ENCODE assay signal across 19 cellular contexts in the genomic region with DNA sequence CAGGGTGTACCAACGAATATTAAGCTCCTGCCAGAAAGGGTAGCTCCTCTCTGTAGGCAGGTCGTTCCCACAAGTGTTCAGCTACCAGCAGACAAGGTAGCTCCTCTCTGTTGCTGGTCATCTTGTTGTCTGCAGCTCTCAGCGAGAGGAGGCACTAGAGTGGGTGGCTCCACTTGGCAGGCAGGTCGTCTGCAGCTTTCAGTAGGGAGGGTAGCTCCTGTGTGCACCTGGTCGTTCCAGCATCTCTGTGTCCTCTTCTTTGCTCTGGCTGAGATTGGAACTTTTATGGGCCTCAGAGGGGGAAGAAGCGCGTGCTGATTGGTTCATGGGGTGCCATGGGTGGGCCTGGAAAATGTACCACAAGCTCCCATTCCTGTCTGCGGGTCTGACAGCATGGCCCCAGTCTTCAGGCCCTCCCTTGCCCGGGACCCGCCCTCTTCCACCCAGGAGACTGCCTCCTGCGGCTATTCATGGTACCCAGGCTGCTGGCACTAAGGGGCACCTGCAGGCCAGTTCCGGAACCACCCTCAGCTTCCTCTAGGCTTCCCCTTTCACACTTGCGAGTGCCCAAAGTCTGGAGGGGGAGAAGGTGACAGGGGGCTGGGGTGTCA.
DNase-seq lines count a peak whose midpoint lies in the region; ATAC-seq and TF ChIP-seq lines count a peak whose summit lies in the region.
"Had no signal": no experiment of that assay in that cellular context is flagged by ENCODE, and none has a peak within 500 bp of the region (broad histone marks: within the 10 kb centered on the region; RNA-seq: fewer than 3 reads in every experiment).

No MANE protein-coding gene starts in this region.

- no CpG with 5 or more reads among the region's 13 CpGs for WGBS in H9 (ENCODE audit: extremely low coverage, insufficient read length, low lambda C conversion rate)
- 93 to 95% methylated on average over 6 to 13 of the region's 13 CpGs for WGBS in endodermal cell (ENCODE audit: insufficient coverage in 1 of 2, insufficient read length in 1 of 2), 2 experiments

- no peak overlapping the region for H3K4me2 ChIP-seq in H9 (ENCODE audit: insufficient read depth, insufficient read length, low read length)

- no peak overlapping the region for H3K9ac ChIP-seq in H9 (ENCODE audit: extremely low read depth, insufficient read length, low read length)
- no peak overlapping the region for H3K9ac ChIP-seq in endodermal cell (ENCODE audit: extremely low read depth, low read length, poor library complexity, severe bottlenecking)

- no peak overlapping the region for H4K8ac ChIP-seq in H9 (replicated peaks; ENCODE audit: insufficient read length, low read depth, low read length)

- no peaks in the 10 kb centered on the region for H3K9me3 ChIP-seq in H9 (ENCODE audit: control insufficient read depth, low read depth, low read length)
- H3K9me3 ChIP-seq in endodermal cell (ENCODE audit: control insufficient read depth, low read length): no peaks in the 10 kb centered on the region
- no peaks in the 10 kb centered on the region for H3K9me3 ChIP-seq in WERI-Rb-1 (ENCODE audit: severe bottlenecking)
- H3K9me3 ChIP-seq: vagina had no signal

- H3K56ac ChIP-seq in H9 (ENCODE audit: insufficient read length, low read depth, low read length): no peak overlapping the region

- H2BK5ac ChIP-seq in H9 (ENCODE audit: insufficient read length, low read length): no peak overlapping the region

- no peak overlapping the region for H3K4ac ChIP-seq in H9 (ENCODE audit: low read depth, low read length)

- no peaks in the 10 kb centered on the region for H3K27me3 ChIP-seq in H9 (ENCODE audit: insufficient read depth, low read length)
- H3K27me3 ChIP-seq in endodermal cell (ENCODE audit: control insufficient read depth, insufficient read depth, low read length, poor library complexity, severe bottlenecking): no peaks in the 10 kb centered on the region
- no peaks in the 10 kb centered on the region for H3K27me3 ChIP-seq in WERI-Rb-1 (ENCODE audit: insufficient read depth, low read depth, severe bottlenecking)
- H3K27me3 ChIP-seq: vagina had no signal

- H3K14ac ChIP-seq in H9 (ENCODE audit: insufficient read depth, low read length): no peak overlapping the region

- no peak overlapping the region for H2AFZ ChIP-seq in H9 (ENCODE audit: low read length)

- no peaks in the 10 kb centered on the region for H3K79me1 ChIP-seq in H9 (ENCODE audit: insufficient read depth, low read depth, low read length, poor library complexity, severe bottlenecking)

- TF ChIP-seq CTCF in H9 (conservative IDR thresholded peaks at IDR 0.05) (no peak), endodermal cell (conservative IDR thresholded peaks at IDR 0.05) (peak; percentile 27), WERI-Rb-1 (IDR thresholded peaks at IDR 0.05; ENCODE audit: low read depth, low read length) (no peak)

- H3K27me3 Mint-ChIP-seq in H9 (ENCODE audit: low read depth): no peaks in the 10 kb centered on the region
- H3K27me3 Mint-ChIP-seq in endodermal cell (ENCODE audit: insufficient read depth): no peaks in the 10 kb centered on the region
- H3K27me3 Mint-ChIP-seq: CD4-positive, CD25-positive, alpha-beta regulatory T cell had no signal

- no peak overlapping the region for H3K4me3 ChIP-seq in endodermal cell (ENCODE audit: low read length)
- H3K4me3 ChIP-seq in WERI-Rb-1 (ENCODE audit: low read depth, low read length): no peak overlapping the region
- H3K4me3 ChIP-seq: K562, vagina had no signal

- no peaks in the 10 kb centered on the region for H3K79me2 ChIP-seq in H9 (ENCODE audit: insufficient read depth, low read length)

- DNase-seq in H9 (peak; percentile 51), NCI-H345 treated with DMSO at 0.1 percent for 48 hours (lab: John Stamatoyannopoulos, UW; ENCODE audit: unreplicated experiment) (peak; percentile 77), endodermal cell (peak; percentile 42), NCI-H1694 treated with DMSO at 0.1 percent for 48 hours (lab: John Stamatoyannopoulos, UW) (no peak), erythroblast (lab: John Stamatoyannopoulos, UW) (no peak), WERI-Rb-1 (no peak)
- DNase-seq in stimulated activated effector memory CD8-positive, alpha-beta T cell treated with anti-CD3 and anti-CD28 coated beads, Interleukin-12 subunit alpha, Interleukin-12 subunit beta, amount 100 ng/mL, for 72 hours (ENCODE audit: low spot score in 2 of 2): no peak
- DNase-seq: activated CD4-positive, alpha-beta T cell treated with anti-CD3 and anti-CD28 coated beads, Interleukin-2, amount 10 ng/mL, durations not matched to agents 7 days and 5 days; activated T-cell treated with anti-CD3 and anti-CD28 coated beads, Interleukin-2, amount 50 U/mL, for 72 hours; CD4-positive, CD25-positive, alpha-beta regulatory T cell; cerebellar nuclear complex; GF-D8; glutamatergic neuron; kidney glomerular epithelial cell; stimulated activated CD4-positive, alpha-beta T cell treated with anti-CD3 and anti-CD28 coated beads, Interleukin-1b, Interleukin-23, amount 100 ng/mL, for 48 hours; T-helper 2 cell had no signal

- TF ChIP-seq POLR2A in erythroblast (IDR thresholded peaks at IDR 0.05; ENCODE audit: low read length): no peak

- no peaks in the 10 kb centered on the region for H4K20me1 ChIP-seq in H9 (ENCODE audit: control insufficient read depth, insufficient read depth, insufficient read length)

- H4K91ac ChIP-seq in H9 (ENCODE audit: insufficient read length, low read depth, low read length): no peak overlapping the region

- H3K27ac Mint-ChIP-seq in H9: peak overlapping the region in 1 of 3 experiments; percentile 36; a peak in 1 of 7 replicates
- H3K27ac Mint-ChIP-seq in endodermal cell: no peak overlapping the region
- no peak overlapping the region for H3K27ac Mint-ChIP-seq in stimulated activated effector memory CD8-positive, alpha-beta T cell treated with anti-CD3 and anti-CD28 coated beads, Interleukin-12 subunit alpha, Interleukin-12 subunit beta, amount 100 ng/mL, for 72 hours
- H3K27ac Mint-ChIP-seq: activated CD4-positive, alpha-beta T cell treated with anti-CD3 and anti-CD28 coated beads, Interleukin-2, amount 10 ng/mL, durations not matched to agents 7 days and 5 days; activated T-cell treated with anti-CD3 and anti-CD28 coated beads, Interleukin-2, amount 50 U/mL, for 72 hours; CD4-positive, CD25-positive, alpha-beta regulatory T cell had no signal

- H3K4me1 ChIP-seq in H9 (ENCODE audit: insufficient read depth, low read length): no peaks in the 10 kb centered on the region
- peaks cover 2% of the 10 kb centered on the region for H3K4me1 ChIP-seq in endodermal cell (ENCODE audit: control insufficient read depth, insufficient read depth, low read length)

- H2BK15ac ChIP-seq in H9 (ENCODE audit: low read depth, low read length): no peak overlapping the region; the same call in 1 of the 2 replicates

- no peak overlapping the region for H4K5ac ChIP-seq in H9 (ENCODE audit: insufficient read length, low read depth, low read length)

- H2BK12ac ChIP-seq in H9 (ENCODE audit: insufficient read length, low read depth, low read length): no peak overlapping the region

- H2BK120ac ChIP-seq in H9 (ENCODE audit: low read depth, low read length, poor library complexity, severe bottlenecking): no peak overlapping the region

- H3K27ac ChIP-seq in H9 (ENCODE audit: insufficient read length, low read depth, low read length) (no peak overlapping the region), endodermal cell (ENCODE audit: low read depth, low read length) (no peak overlapping the region), WERI-Rb-1 (no peak overlapping the region)
- H3K27ac ChIP-seq: epithelial cell of prostate, vagina had no signal

- no peaks in the 10 kb centered on the region for H3K23me2 ChIP-seq in H9 (ENCODE audit: insufficient read length, low read depth, low read length, poor library complexity, severe bottlenecking)

- H2AK5ac ChIP-seq in H9 (ENCODE audit: insufficient read length, low read length): no peak overlapping the region

- H3K18ac ChIP-seq in H9 (ENCODE audit: insufficient read length, low read depth, low read length): no peak overlapping the region

- H3K4me1 Mint-ChIP-seq in H9 (peaks cover 15 to 29% of the 10 kb centered on the region in 2 experiments), endodermal cell (peaks cover 14% of the 10 kb centered on the region)
- H3K4me1 Mint-ChIP-seq in stimulated activated effector memory CD8-positive, alpha-beta T cell treated with anti-CD3 and anti-CD28 coated beads, Interleukin-12 subunit alpha, Interleukin-12 subunit beta, amount 100 ng/mL, for 72 hours: no peaks in the 10 kb centered on the region
- H3K4me1 Mint-ChIP-seq: activated CD4-positive, alpha-beta T cell treated with anti-CD3 and anti-CD28 coated beads, Interleukin-2, amount 10 ng/mL, durations not matched to agents 7 days and 5 days; CD4-positive, CD25-positive, alpha-beta regulatory T cell had no signal

- H3K9me3 Mint-ChIP-seq in H9 (peaks cover 3 to 5% of the 10 kb centered on the region in 2 experiments), endodermal cell (no peaks in the 10 kb centered on the region)
- peaks cover 5% of the 10 kb centered on the region for H3K9me3 Mint-ChIP-seq in stimulated activated effector memory CD8-positive, alpha-beta T cell treated with anti-CD3 and anti-CD28 coated beads, Interleukin-12 subunit alpha, Interleukin-12 subunit beta, amount 100 ng/mL, for 72 hours

- no peak overlapping the region for H2BK20ac ChIP-seq in H9 (ENCODE audit: low read depth, low read length, poor library complexity, severe bottlenecking)

- H3K23ac ChIP-seq in H9 (ENCODE audit: insufficient read length, low read depth, low read length): no peak overlapping the region

- H3K4me3 Mint-ChIP-seq in H9 (peak overlapping the region in 1 of 2 experiments; percentile 56; a peak in 1 of 5 replicates), endodermal cell (peak overlapping the region; percentile 62)
- no peak overlapping the region for H3K4me3 Mint-ChIP-seq in stimulated activated effector memory CD8-positive, alpha-beta T cell treated with anti-CD3 and anti-CD28 coated beads, Interleukin-12 subunit alpha, Interleukin-12 subunit beta, amount 100 ng/mL, for 72 hours
- H3K4me3 Mint-ChIP-seq: activated CD4-positive, alpha-beta T cell treated with anti-CD3 and anti-CD28 coated beads, Interleukin-2, amount 10 ng/mL, durations not matched to agents 7 days and 5 days; activated T-cell treated with anti-CD3 and anti-CD28 coated beads, Interleukin-2, amount 50 U/mL, for 72 hours; CD4-positive, CD25-positive, alpha-beta regulatory T cell had no signal

- H3K36me3 ChIP-seq in endodermal cell (ENCODE audit: control insufficient read depth, insufficient read depth, low read length) (no peaks in the 10 kb centered on the region), WERI-Rb-1 (no peaks in the 10 kb centered on the region)
- H3K36me3 ChIP-seq: vagina had no signal

- H3K36me3 Mint-ChIP-seq in H9 (ENCODE audit: insufficient read depth in 1 of 3, low read depth in 3 of 3) (peaks cover 0 to 13% (median 9%) of the 10 kb centered on the region in 3 experiments; a peak in 4 of 7 replicates), endodermal cell (ENCODE audit: low read depth) (no peaks in the 10 kb centered on the region)
- no peaks in the 10 kb centered on the region for H3K36me3 Mint-ChIP-seq in stimulated activated effector memory CD8-positive, alpha-beta T cell treated with anti-CD3 and anti-CD28 coated beads, Interleukin-12 subunit alpha, Interleukin-12 subunit beta, amount 100 ng/mL, for 72 hours
- H3K36me3 Mint-ChIP-seq: CD4-positive, CD25-positive, alpha-beta regulatory T cell had no signal

- H3T11ph ChIP-seq in H9 (ENCODE audit: low read length): no peak overlapping the region

- peak; percentile 28 for ATAC-seq in stimulated activated effector memory CD8-positive, alpha-beta T cell treated with anti-CD3 and anti-CD28 coated beads, Interleukin-12 subunit alpha, Interleukin-12 subunit beta, amount 100 ng/mL, for 72 hours
- ATAC-seq: activated T-cell treated with anti-CD3 and anti-CD28 coated beads, Interleukin-2, amount 50 U/mL, for 72 hours; K562 had no signal

Comparison
In these comparisons a context has a peak if more than half of its experiments do, and no peak if none do; other contexts are left out.
1. DNase-seq: peak in H9 (single experiment), NCI-H345 treated with DMSO at 0.1 percent for 48 hours (single experiment) and endodermal cell (single experiment); none in stimulated activated effector memory CD8-positive, alpha-beta T cell treated with anti-CD3 and anti-CD28 coated beads, Interleukin-12 subunit alpha, Interleukin-12 subunit beta, amount 100 ng/mL, for 72 hours (0 of 2), NCI-H1694 treated with DMSO at 0.1 percent for 48 hours (single experiment), erythroblast (0 of 2) and WERI-Rb-1 (single experiment).